9 cellular contexts compared by ENCODE assay signal in the genomic region with DNA sequence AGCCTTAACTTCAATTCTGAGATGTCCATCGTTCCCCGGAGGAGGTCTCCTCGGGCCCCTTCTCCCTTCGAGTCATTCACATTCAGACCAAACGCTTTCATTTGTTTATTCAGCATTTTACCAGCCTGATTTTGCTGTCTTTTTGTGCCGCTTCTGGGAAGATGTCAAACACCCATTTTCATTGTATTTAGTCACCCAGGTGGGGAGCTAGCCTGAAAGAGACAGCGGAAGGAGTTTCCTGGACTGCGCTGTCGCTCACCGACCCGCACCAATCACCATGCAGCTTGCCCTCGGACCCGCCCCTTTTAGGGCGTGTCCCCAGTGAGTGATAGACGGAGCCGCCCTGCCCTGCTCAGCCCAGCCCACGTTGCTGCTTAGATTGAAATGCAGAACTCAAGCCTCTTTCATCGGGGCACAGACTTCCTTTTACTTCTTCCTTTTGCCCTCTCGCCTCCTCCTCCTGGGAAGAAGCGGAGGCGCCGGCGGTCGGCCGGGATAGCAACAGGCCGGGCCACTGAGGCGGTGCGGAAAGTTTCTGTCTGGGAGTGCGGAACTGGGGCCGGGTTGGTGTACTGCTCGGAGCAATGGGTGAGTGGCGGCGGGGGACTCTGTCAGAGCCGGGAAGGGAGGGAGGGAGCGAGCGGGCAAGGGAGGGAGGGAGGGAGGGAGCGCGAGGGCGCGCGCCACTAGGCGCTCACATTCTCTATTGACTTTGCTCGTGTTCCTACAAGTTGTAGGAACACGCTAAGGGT. TPM values are rescaled to one million over a fixed set of nuclear protein-coding genes. Genes with fewer than 3 reads are reported as not detected.
DNase-seq lines count a peak whose midpoint lies in the region; ATAC-seq, FAIRE-seq and TF ChIP-seq lines count a peak whose summit lies in the region.
"Had no signal": no experiment of that assay in that cellular context is flagged by ENCODE, and none has a peak within 500 bp of the region (broad histone marks: within the 10 kb centered on the region; RNA-seq: fewer than 3 reads in every experiment).

A gene (plus strand): TSS at position 355 of the 752 bp plus-strand sequence. CDS start 230 bp downstream, at position 585.

- no peak within 1 kb of the TSS for H3K9ac ChIP-seq in GM12878 (ENCODE audit: control insufficient read depth, insufficient read depth, low read length)
- no peak within 1 kb of the TSS for H3K9ac ChIP-seq in smooth muscle cell (ENCODE audit: low read depth)

- H2AFZ ChIP-seq in GM12878 (ENCODE audit: control insufficient read depth, low read depth, low read length) = no peak within 1 kb of the TSS
- H2AFZ ChIP-seq in smooth muscle cell (ENCODE audit: low read depth) = peak within 1 kb of the TSS; percentile 93

- H3K9me3 Mint-ChIP-seq in CD4-positive, alpha-beta T cell = no peaks in the 10 kb centered on the region
- peaks cover 15 to 61% (median 32%) of the 10 kb centered on the region in 6 donors for H3K9me3 Mint-ChIP-seq in immature natural killer cell

- H3K4me3 ChIP-seq in GM12878 = no peak within 1 kb of the TSS
- H3K4me3 ChIP-seq in smooth muscle cell = peak within 1 kb of the TSS; percentile 62

- peak in 1 of 10 experiments; percentile 31 for DNase-seq in CD4-positive, alpha-beta T cell
- DNase-seq in HT-29 (ENCODE audit: low spot score) (peak; percentile 91), NCI-H82 treated with DMSO at 0.1 percent for 48 hours (lab: John Stamatoyannopoulos, UW; ENCODE audit: unreplicated experiment) (peak; percentile 2), GM12878 (ENCODE audit: low read depth, low spot score) (peak; percentile 23), immature natural killer cell (peak in 1 of 3 donors; percentile 9), smooth muscle cell (lab: John Stamatoyannopoulos, UW; ENCODE audit: unreplicated experiment) (no peak)

- TF ChIP-seq EP300 in GM12878 (IDR thresholded peaks at IDR 0.05; ENCODE audit: borderline replicate concordance in 1 of 2, control insufficient read depth in 1 of 2, low read depth in 2 of 2, low read length in 2 of 2) = no peak

- no peaks in the 10 kb centered on the region for H3F3A ChIP-seq in smooth muscle cell (ENCODE audit: low read depth)

- H4K20me1 ChIP-seq in GM12878 (ENCODE audit: control insufficient read depth, insufficient read depth) (no peaks in the 10 kb centered on the region), smooth muscle cell (ENCODE audit: low read depth) (no peaks in the 10 kb centered on the region)

- POLR2A ChIA-PET in CD4-positive, alpha-beta T cell (lab: Charles Lee) = no interaction called here
- POLR2A ChIA-PET in GM12878 (lab: Charles Lee) = no interaction called here

- H3K4me2 ChIP-seq in GM12878 (ENCODE audit: control insufficient read depth, insufficient read depth) = no peak within 1 kb of the TSS
- peak within 1 kb of the TSS; percentile 98 for H3K4me2 ChIP-seq in smooth muscle cell

- peak within 1 kb of the TSS; percentile 45 for H3K4me3 Mint-ChIP-seq in CD4-positive, alpha-beta T cell
- peak within 1 kb of the TSS in 4 of 5 donors; percentile 21 to 67 (median 54) for H3K4me3 Mint-ChIP-seq in immature natural killer cell

- H3K27me3 ChIP-seq in CD4-positive, alpha-beta T cell (ENCODE audit: control insufficient read depth, insufficient read depth, low read length) = peaks cover 100% of the 10 kb centered on the region
- H3K27me3 ChIP-seq in GM12878 (replicated peaks in 1 of 2; ENCODE audit: control insufficient read depth in 2 of 2, insufficient read depth in 2 of 2, low read length in 1 of 2) (peaks cover 5 to 17% of the 10 kb centered on the region in 2 experiments; a peak in 3 of 4 replicates), smooth muscle cell (ENCODE audit: low read depth) (peaks cover 100% of the 10 kb centered on the region)

- H3K4me1 ChIP-seq in GM12878 (ENCODE audit: control insufficient read depth, insufficient read depth, low read length) (no peaks in the 10 kb centered on the region), smooth muscle cell (ENCODE audit: low read depth) (peaks cover 31% of the 10 kb centered on the region)

- H3K27ac ChIP-seq in CD4-positive, alpha-beta T cell (ENCODE audit: low read depth, low read length) = no peak within 1 kb of the TSS
- no peak within 1 kb of the TSS for H3K27ac ChIP-seq in GM12878 (ENCODE audit: control insufficient read depth, insufficient read depth)
- H3K27ac ChIP-seq in smooth muscle cell (ENCODE audit: low read depth) = no peak within 1 kb of the TSS

- SMC1A ChIA-PET in GM12878 (lab: Charles Lee; ENCODE audit: uncharacterized antibody, unreplicated experiment) = interaction anchor here (1.0 to 1.5 kb wide), 2 partner anchors 12 to 280 kb away, joined by 3 to 5 read pairs; no protein-coding TSS in a partner anchor

- TF ChIP-seq POLR2A in GM12878 (IDR thresholded peaks at IDR 0.05; ENCODE audit: low read depth, low read length) = no peak

- TF ChIP-seq RAD21 in GM12878 (IDR thresholded peaks at IDR 0.05; ENCODE audit: insufficient read depth, low read depth, low read length) = no peak

- no peak for TF ChIP-seq CTCF in CD4-positive, alpha-beta T cell (IDR thresholded peaks at IDR 0.05)
- no peak for TF ChIP-seq CTCF in GM12878 (IDR thresholded peaks at IDR 0.05 in 2 of 3, conservative IDR thresholded peaks at IDR 0.05 in 1 of 3; ENCODE audit: control insufficient read depth in 2 of 3, extremely low read depth in 1 of 3, insufficient read depth in 1 of 3, low read depth in 3 of 3, low read length in 3 of 3)
- TF ChIP-seq CTCF in smooth muscle cell (IDR thresholded peaks at IDR 0.05; ENCODE audit: borderline replicate concordance, insufficient read depth, poor library complexity, severe bottlenecking) = no peak

- no peaks in the 10 kb centered on the region for H3K9me3 ChIP-seq in CD4-positive, alpha-beta T cell (ENCODE audit: control insufficient read depth, low read length)
- H3K9me3 ChIP-seq in GM12878 (replicated peaks; ENCODE audit: control insufficient read depth, insufficient read depth, low read length) (peaks cover 5% of the 10 kb centered on the region; the same call in 1 of the 3 replicates), smooth muscle cell (replicated peaks; ENCODE audit: low read depth) (no peaks in the 10 kb centered on the region)

- H3K36me3 Mint-ChIP-seq in CD4-positive, alpha-beta T cell (ENCODE audit: low read depth) = no peaks in the 10 kb centered on the region
- H3K36me3 Mint-ChIP-seq in immature natural killer cell = peaks cover 3 to 11% (median 7%) of the 10 kb centered on the region in 3 donors

- WGBS in GM12878 (ENCODE audit: insufficient coverage, insufficient replicate concordance, low lambda C conversion rate, missing lambda C conversion rate) = 37% methylated on average over 31 of the region's 44 CpGs
- under 1% methylated on average over 38 of the region's 44 CpGs for WGBS in smooth muscle cell (ENCODE audit: low lambda C conversion rate)

- intact Hi-C loops in CD4-positive, alpha-beta T cell (cut with DNase I, micrococcal nuclease) = no loop called here
- intact Hi-C loops in GM12878 (cut with micrococcal nuclease; ENCODE audit: unreplicated experiment) = loop anchor here (2.0 kb wide), 1 partner anchor 281 kb away; no protein-coding TSS in a partner anchor

- no peak for FAIRE-seq in GM12878 (lab: Jason Lieb, UNC)

- in situ Hi-C loops in GM12878 (cut with MboI) = no loop called here

- no peaks in the 10 kb centered on the region for H3K79me2 ChIP-seq in GM12878 (ENCODE audit: control insufficient read depth, insufficient read depth, low read length)
- no peaks in the 10 kb centered on the region for H3K79me2 ChIP-seq in smooth muscle cell (ENCODE audit: low read depth)

- RAD21 ChIA-PET in GM12878 (lab: Charles Lee; ENCODE audit: unreplicated experiment) = interaction anchor here (1.0 kb wide), 1 partner anchor 280 kb away, joined by 4 read pairs; no protein-coding TSS in a partner anchor

- CTCF ChIA-PET in CD4-positive, alpha-beta T cell (lab: Charles Lee) = no interaction called here
- CTCF ChIA-PET in GM12878 (lab: Yijun Ruan, JAX) = interaction anchor here (1.0 to 3.6 kb wide), 3 partner anchors 8 to 281 kb away, joined by 3 to 17 read pairs (median 4); no protein-coding TSS in a partner anchor

- H3K4me1 Mint-ChIP-seq in CD4-positive, alpha-beta T cell (ENCODE audit: low read depth) = peaks cover 60% of the 10 kb centered on the region
- peaks cover 2 to 10% of the 10 kb centered on the region in 2 donors for H3K4me1 Mint-ChIP-seq in immature natural killer cell

- no peaks in the 10 kb centered on the region for H3K36me3 ChIP-seq in GM12878 (ENCODE audit: control insufficient read depth in 2 of 2, insufficient read depth in 2 of 2, low read length in 1 of 2)
- H3K36me3 ChIP-seq in smooth muscle cell (ENCODE audit: low read depth) = no peaks in the 10 kb centered on the region

- peak; percentile 41 for ATAC-seq in CD4-positive, alpha-beta T cell (ENCODE audit: poor library complexity)
- ATAC-seq in GM19324 (IDR thresholded peaks at IDR 0.05; ENCODE audit: low FRiP score, unreplicated experiment) (peak; percentile 92), GM12878 (peak; percentile 77), HG03565 (IDR thresholded peaks at IDR 0.05; ENCODE audit: unreplicated experiment) (no peak)

- H3K27me3 Mint-ChIP-seq in CD4-positive, alpha-beta T cell = peaks cover 93% of the 10 kb centered on the region
- H3K27me3 Mint-ChIP-seq in immature natural killer cell (ENCODE audit: low read depth in 3 of 3) = peaks cover 30 to 58% (median 34%) of the 10 kb centered on the region in 3 donors

- BruUV-seq in GM12878 (replicated peaks; lab: Mats Ljungman, UMichigan) = no TSS peak

- H3K27ac Mint-ChIP-seq in CD4-positive, alpha-beta T cell = no peak within 1 kb of the TSS
- H3K27ac Mint-ChIP-seq in immature natural killer cell = no peak within 1 kb of the TSS

RNA-seq across cellular contexts. Expression of the gene that starts here (rescaled TPM):
- not detected for total RNA-seq in CD4-positive, alpha-beta T cell
- 1.5 and 2.7 TPM in 2 replicates for total RNA-seq in HT-29 (2014; rRNA removed; shearing (Covaris generic))
- not detected in 2 replicates for total RNA-seq in GM12878 (2013; cell fraction: nucleolus; rRNA removed)
- 0.06 and 0.11 TPM in 2 replicates for total RNA-seq in GM12878 (2014; rRNA removed)
- 0.04 TPM in 1 of 2 replicates, not detected in the other for total RNA-seq in GM12878 (2014; rRNA removed; fragmentation: Illumina TruSeq; extraction: Trizol)
- 0.27 and 0.28 TPM in 2 replicates for total RNA-seq in GM12878 (2021)
- polyA plus RNA-seq in GM12878 (2011; ENCODE audit: low read depth) = not detected
- polyA plus RNA-seq in GM12878 (2011; rRNA removed) = 5.9 and 8.2 TPM in 2 replicates
- 10.6 and 16.3 TPM in 2 replicates for polyA plus RNA-seq in GM12878 (2011; cell fraction: cytosol; rRNA removed)
- polyA plus RNA-seq in GM12878 (2011; cell fraction: nucleus; rRNA removed) = 15.8 and 16.0 TPM in 2 replicates
- polyA plus RNA-seq in GM12878 (2012) = 0.06 TPM in 1 of 2 replicates, not detected in the other
- 0.03 and 0.05 TPM in 2 replicates for polyA plus RNA-seq in GM12878 (2014; fragmentation: Illumina TruSeq; extraction: Trizol)
- polyA plus RNA-seq in GM12878 (2014; fragmentation: Nextera tagmentation; extraction: Ambion mirVana) = not detected
- polyA plus RNA-seq in GM12878 (2014; rRNA removed) = 0.09 TPM in 1 of 2 replicates, not detected in the other
- under 1 TPM in 1 of 2 experiments, not detected in 1; 0.11 TPM for polyA plus RNA-seq in GM12878 (2016; fragmentation: Nextera tagmentation; extraction: Ambion mirVana)
- polyA minus RNA-seq in GM12878 (2011; rRNA and poly(A)+ RNA removed) = 10.6 and 20.5 TPM in 2 replicates
- 7.9 and 10.0 TPM in 2 replicates for polyA minus RNA-seq in GM12878 (2011; cell fraction: cytosol; rRNA and poly(A)+ RNA removed)
- 19.3 and 34.3 TPM in 2 replicates for polyA minus RNA-seq in GM12878 (2011; cell fraction: nucleus; rRNA and poly(A)+ RNA removed)
- polyA plus RNA-seq in immature natural killer cell = under 1 TPM in 1 of 3 donors, not detected in 2; 0.07 TPM
- 0.04 TPM in 1 of 2 replicates, not detected in the other for total RNA-seq in smooth muscle cell
- not detected in 2 replicates for polyA plus RNA-seq in smooth muscle cell
- total RNA-seq: T-helper 2 cell treated with Interferon-gamma antibody and Interleukin-4, amounts not matched to agents 100 ng/mL and 5 ng/mL, for 36 hours had no signal

Comparison
In these comparisons a context has a peak if more than half of its experiments do, and no peak if none do; other contexts are left out.
1. Peak in ATAC-seq in CD4-positive, alpha-beta T cell; RNA of the gene not detected or under 1 TPM.